In genomic region chr2:46072146-46072820, GRCh38 we compare ENCODE assay signal across 15 cellular contexts.
DNase-seq lines count a peak whose midpoint lies in the region; TF ChIP-seq lines count a peak whose summit lies in the region.
"Had no signal": no experiment of that assay in that cellular context is flagged by ENCODE, and none has a peak within 500 bp of the region (broad histone marks: within the 10 kb centered on the region; RNA-seq: fewer than 3 reads in every experiment).

No MANE protein-coding gene starts in this region.

- POLR2A ChIA-PET in AG04450 (lab: Yijun Ruan, JAX): interaction anchor here (1.2 kb wide), 1 partner anchor 225 kb away, joined by 5 read pairs; the partner anchor contains the start of gene EPAS1

- H3K27ac ChIP-seq in AG04450 (ENCODE audit: low read depth, low read length) (peak overlapping the region; percentile 93), brain microvascular endothelial cell (peak overlapping the region; percentile 95), mesodermal cell (ENCODE audit: low read depth, low read length, severe bottlenecking) (peak overlapping the region; percentile 93), breast epithelium (no peak overlapping the region)
- H3K27ac ChIP-seq: colonic mucosa, KMS-11 had no signal

- no peak overlapping the region for H3K4me3 ChIP-seq in AG04450 (ENCODE audit: low read depth, low read length)
- H3K4me3 ChIP-seq in brain microvascular endothelial cell (ENCODE audit: low read depth, low read length): no peak overlapping the region
- no peak overlapping the region for H3K4me3 ChIP-seq in mesodermal cell (ENCODE audit: extremely low read depth, insufficient read depth, low read length, poor library complexity, severe bottlenecking)
- no peak overlapping the region for H3K4me3 ChIP-seq in breast epithelium
- H3K4me3 ChIP-seq: colonic mucosa had no signal

- in situ Hi-C loops in brain microvascular endothelial cell (cut with HindIII; ENCODE audit: low pct_ligation_motif_present, low sequenced_read_pairs) (no loop called here), KBM-7 (cut with MboI; ENCODE audit: low pct_unique_long_range_greater_than_20kb, low sequenced_read_pairs) (no loop called here)

- TF ChIP-seq CTCF in AG04450 (IDR thresholded peaks at IDR 0.05; ENCODE audit: low read depth, low read length) (no peak), brain microvascular endothelial cell (IDR thresholded peaks at IDR 0.05; ENCODE audit: low read depth, low read length, missing control alignments) (no peak), breast epithelium (IDR thresholded peaks at IDR 0.05) (no peak)

- H3K9me3 ChIP-seq in AG04450 (ENCODE audit: control insufficient read depth, insufficient read depth, low read length) (no peaks in the 10 kb centered on the region; the same call in 1 of the 2 replicates), mesodermal cell (ENCODE audit: control insufficient read depth, low read length) (no peaks in the 10 kb centered on the region), breast epithelium (no peaks in the 10 kb centered on the region)
- H3K9me3 ChIP-seq: colonic mucosa had no signal

- H3K4me1 ChIP-seq in mesodermal cell (ENCODE audit: control insufficient read depth, insufficient read depth, low read length, poor library complexity, severe bottlenecking): peaks cover 48% of the 10 kb centered on the region
- no peaks in the 10 kb centered on the region for H3K4me1 ChIP-seq in breast epithelium
- H3K4me1 ChIP-seq: colonic mucosa had no signal

- DNase-seq in AG04450 (ENCODE audit: low read depth, low spot score) (no peak), HS-27A (ENCODE audit: low read depth) (peak; percentile 78), brain microvascular endothelial cell (peak; percentile 65), breast epithelium (ENCODE audit: low spot score in 2 of 2) (no peak), islet precursor cell (no peak), KBM-7 (no peak)
- DNase-seq in activated CD4-positive, alpha-beta T cell treated with anti-CD3 and anti-CD28 coated beads for 1 hour: no peak
- DNase-seq: activated naive CD8-positive, alpha-beta T cell treated with anti-CD3 and anti-CD28 coated beads for 36 hours; colonic mucosa; hypothalamus; NCI-H1436 treated with DMSO at 0.1 percent for 48 hours; stimulated activated naive CD4-positive, alpha-beta T cell; T-helper 2 cell had no signal

- intact Hi-C loops in breast epithelium (cut with DNase I; ENCODE audit: low total_unique reads): no loop called here

- no peak for TF ChIP-seq POLR2A in breast epithelium (IDR thresholded peaks at IDR 0.05)

- H3K36me3 ChIP-seq in brain microvascular endothelial cell (replicated peaks): no peaks in the 10 kb centered on the region
- H3K36me3 ChIP-seq in mesodermal cell (ENCODE audit: control insufficient read depth, insufficient read depth, low read length): peaks cover 4% of the 10 kb centered on the region
- H3K36me3 ChIP-seq in breast epithelium: no peaks in the 10 kb centered on the region
- H3K36me3 ChIP-seq: colonic mucosa had no signal

- 94 to 100% methylated on average over 5 to 7 of the region's 8 CpGs for WGBS in mesodermal cell (ENCODE audit: insufficient coverage in 2 of 2), 2 experiments

- CTCF ChIA-PET in AG04450 (lab: Charles Lee): interaction anchor here (1.4 kb wide), 1 partner anchor 9 kb away, joined by 7 read pairs; no protein-coding TSS in a partner anchor

- no peaks in the 10 kb centered on the region for H3K27me3 ChIP-seq in AG04450 (ENCODE audit: control insufficient read depth, insufficient read depth, low read length)
- no peaks in the 10 kb centered on the region for H3K27me3 ChIP-seq in brain microvascular endothelial cell (replicated peaks)
- no peaks in the 10 kb centered on the region for H3K27me3 ChIP-seq in breast epithelium
- H3K27me3 ChIP-seq: colonic mucosa had no signal

Comparison
In these comparisons a context has a peak if more than half of its experiments do, and no peak if none do; other contexts are left out.
1. DNase-seq: peak in HS-27A (single experiment) and brain microvascular endothelial cell (single experiment); none in AG04450 (single experiment), breast epithelium (0 of 2), islet precursor cell (single experiment), activated CD4-positive, alpha-beta T cell treated with anti-CD3 and anti-CD28 coated beads for 1 hour (single experiment) and KBM-7 (single experiment).
2. H3K27ac ChIP-seq: peak in AG04450 (single experiment), brain microvascular endothelial cell (single experiment) and mesodermal cell (single experiment); none in breast epithelium (0 of 2).